In genomic region chr22:15553767-15554166, GRCh38 we compare ENCODE assay signal across 12 cellular contexts. TPM values are rescaled to one million over a fixed set of nuclear protein-coding genes. Genes with fewer than 3 reads are reported as not detected.
DNase-seq lines count a peak whose midpoint lies in the region; ATAC-seq, FAIRE-seq and TF ChIP-seq lines count a peak whose summit lies in the region.
"Not testable (repeated sequence)": the region's sequence is repeated elsewhere in the genome, so short reads cannot be mapped to it uniquely, and the experiment has no call there.
"Had no signal": no experiment of that assay in that cellular context is flagged by ENCODE, and none has a peak within 500 bp of the region (broad histone marks: within the 10 kb centered on the region; RNA-seq: fewer than 3 reads in every experiment).

No MANE protein-coding gene starts in this region.

- H2AFZ ChIP-seq in K562 (ENCODE audit: low read depth, low read length); hepatocyte: not testable (repeated sequence)

- H3K27ac ChIP-seq in RWPE2 (ENCODE audit: poor library complexity, severe bottlenecking); K562 (ENCODE audit: extremely low read depth, low read depth, low read length); gastroesophageal sphincter; hepatocyte: not testable (repeated sequence)

- TF ChIP-seq EP300 in K562 (IDR thresholded peaks at IDR 0.05; ENCODE audit: low read length); gastroesophageal sphincter (IDR thresholded peaks at IDR 0.05): not testable (repeated sequence)

- not testable (repeated sequence) for H3K36me3 ChIP-seq in RWPE2 (ENCODE audit: low read depth); K562 (ENCODE audit: control insufficient read depth, insufficient read depth, low read length); gastroesophageal sphincter; hepatocyte (replicated peaks; ENCODE audit: insufficient read depth, low read depth)

- H3K4me2 ChIP-seq in K562 (ENCODE audit: insufficient read depth, low read length); hepatocyte: not testable (repeated sequence)

- H3K27ac Mint-ChIP-seq in natural killer cell treated with Interleukin-12 subunit alpha and Interleukin-12 subunit beta and Interleukin-15 and Interleukin-18, amount 100 ng/mL, for 72 hours; stimulated activated memory B cell treated with anti-CD40 and anti-IgM and Interleukin-4, amounts not matched to agents 10 μg/mL and 1 μg/mL and 100 μg/mL, for 72 hours: not testable (repeated sequence)

- CTCF ChIA-PET in K562 (lab: Yijun Ruan, JAX; ENCODE audit: low intra/inter-chr PET ratio) = not testable (repeated sequence)

- intact Hi-C loops in K562 (cut with micrococcal nuclease) = not testable (repeated sequence)

- not testable (repeated sequence) for H3K4me1 ChIP-seq in RWPE2 (ENCODE audit: insufficient read depth, poor library complexity, severe bottlenecking); K562 (replicated peaks in 1 of 2; ENCODE audit: control insufficient read depth in 2 of 2, insufficient read depth in 2 of 2, low read length in 2 of 2); gastroesophageal sphincter; hepatocyte (ENCODE audit: insufficient read depth)

- H3K9ac ChIP-seq in K562 (ENCODE audit: insufficient read depth in 1 of 2, low read depth in 2 of 2, low read length in 2 of 2) = not testable (repeated sequence)

- not testable (repeated sequence) for FAIRE-seq in K562 (lab: Jason Lieb, UNC)

- not testable (repeated sequence) for H3K4me3 ChIP-seq in RWPE2 (ENCODE audit: severe bottlenecking); K562; gastroesophageal sphincter; hepatocyte

- in situ Hi-C loops in K562 (cut with MboI) = not testable (repeated sequence)

- H3K4me1 Mint-ChIP-seq in natural killer cell treated with Interleukin-12 subunit alpha and Interleukin-12 subunit beta and Interleukin-15 and Interleukin-18, amount 100 ng/mL, for 72 hours (ENCODE audit: low read depth in 2 of 2); stimulated activated memory B cell treated with anti-CD40 and anti-IgM and Interleukin-4, amounts not matched to agents 10 μg/mL and 1 μg/mL and 100 μg/mL, for 72 hours: not testable (repeated sequence)

- H3K27me3 Mint-ChIP-seq in natural killer cell treated with Interleukin-12 subunit alpha and Interleukin-12 subunit beta and Interleukin-15 and Interleukin-18, amount 100 ng/mL, for 72 hours; stimulated activated memory B cell treated with anti-CD40 and anti-IgM and Interleukin-4, amounts not matched to agents 10 μg/mL and 1 μg/mL and 100 μg/mL, for 72 hours: not testable (repeated sequence)

- H3K4me3 Mint-ChIP-seq in natural killer cell treated with Interleukin-12 subunit alpha and Interleukin-12 subunit beta and Interleukin-15 and Interleukin-18, amount 100 ng/mL, for 72 hours; stimulated activated memory B cell treated with anti-CD40 and anti-IgM and Interleukin-4, amounts not matched to agents 10 μg/mL and 1 μg/mL and 100 μg/mL, for 72 hours: not testable (repeated sequence)

- TF ChIP-seq CTCF in RWPE2 (IDR thresholded peaks at IDR 0.05; ENCODE audit: poor library complexity, severe bottlenecking); K562 (IDR thresholded peaks at IDR 0.05 in 2 of 3, conservative IDR thresholded peaks at IDR 0.05 in 1 of 3; ENCODE audit: insufficient read depth in 2 of 3, low read depth in 1 of 3, low read length in 3 of 3); gastroesophageal sphincter (IDR thresholded peaks at IDR 0.05); hepatocyte (IDR thresholded peaks at IDR 0.05; ENCODE audit: poor library complexity): not testable (repeated sequence)

- not testable (repeated sequence) for H3K36me3 Mint-ChIP-seq in natural killer cell treated with Interleukin-12 subunit alpha and Interleukin-12 subunit beta and Interleukin-15 and Interleukin-18, amount 100 ng/mL, for 72 hours; stimulated activated memory B cell treated with anti-CD40 and anti-IgM and Interleukin-4, amounts not matched to agents 10 μg/mL and 1 μg/mL and 100 μg/mL, for 72 hours

- BruUV-seq in K562 (replicated peaks; lab: Mats Ljungman, UMichigan) = not testable (repeated sequence)

- H3K9me3 Mint-ChIP-seq in natural killer cell treated with Interleukin-12 subunit alpha and Interleukin-12 subunit beta and Interleukin-15 and Interleukin-18, amount 100 ng/mL, for 72 hours; stimulated activated memory B cell treated with anti-CD40 and anti-IgM and Interleukin-4, amounts not matched to agents 10 μg/mL and 1 μg/mL and 100 μg/mL, for 72 hours: not testable (repeated sequence)

- ATAC-seq in RWPE2 (ENCODE audit: low read depth) = not testable (repeated sequence)
- peak; percentile 76 for ATAC-seq in K562
- peak; percentile 39 for ATAC-seq in gastroesophageal sphincter
- peak; percentile 52 to 62 for ATAC-seq in natural killer cell treated with Interleukin-12 subunit alpha and Interleukin-12 subunit beta and Interleukin-15 and Interleukin-18, amount 100 ng/mL, for 72 hours
- peak; percentile 58 for ATAC-seq in stimulated activated memory B cell treated with anti-CD40 and anti-IgM and Interleukin-4, amounts not matched to agents 10 μg/mL and 1 μg/mL and 100 μg/mL, for 72 hours

- H4K20me1 ChIP-seq in K562 (replicated peaks; ENCODE audit: control insufficient read depth, insufficient read depth, low read length); hepatocyte (ENCODE audit: insufficient read depth, poor library complexity, severe bottlenecking): not testable (repeated sequence)

- H3K9me1 ChIP-seq in K562 (ENCODE audit: control insufficient read depth, insufficient read depth, low read length) = not testable (repeated sequence)

- not testable (repeated sequence) for TF ChIP-seq POLR2A in K562 (conservative IDR thresholded peaks at IDR 0.05); gastroesophageal sphincter (IDR thresholded peaks at IDR 0.05)

- DNase-seq in RWPE2 (ENCODE audit: low spot score) (peak; percentile 41), hepatocyte (ENCODE audit: low spot score) (peak; percentile 1)
- DNase-seq in K562 (ENCODE audit: extremely low read depth in 1 of 4, low spot score in 3 of 4); natural killer cell treated with Interleukin-12 subunit alpha and Interleukin-12 subunit beta and Interleukin-15 and Interleukin-18, amount 100 ng/mL, for 72 hours (ENCODE audit: low spot score): not testable (repeated sequence)

- not testable (repeated sequence) for TF ChIP-seq RAD21 in K562 (CRISPR knock-in tag; conservative IDR thresholded peaks at IDR 0.05 in 1 of 2, IDR thresholded peaks at IDR 0.05 in 1 of 2)

- POLR2A ChIA-PET in K562 (lab: Yijun Ruan, JAX) = not testable (repeated sequence)

- 2% methylated on average over 7 of the region's 31 CpGs for WGBS in K562 (ENCODE audit: insufficient coverage, low coverage, missing lambda C conversion rate)
- WGBS in gastroesophageal sphincter (ENCODE audit: low coverage in 1 of 2), 2 donors = no CpG with 5 or more reads among the region's 31 CpGs
- 87% methylated on average over 17 of the region's 31 CpGs for WGBS in hepatocyte (ENCODE audit: low lambda C conversion rate, missing lambda C conversion rate)

- H3K79me2 ChIP-seq in K562 (ENCODE audit: control insufficient read depth, insufficient read depth, low read length); hepatocyte: not testable (repeated sequence)

- not testable (repeated sequence) for H3K9me3 ChIP-seq in RWPE2 (ENCODE audit: severe bottlenecking); K562 (replicated peaks; ENCODE audit: control insufficient read depth, insufficient read depth, low read depth, low read length); gastroesophageal sphincter; hepatocyte (ENCODE audit: low read depth)

- H3K9me2 ChIP-seq in hepatocyte (replicated peaks; ENCODE audit: insufficient read depth) = not testable (repeated sequence)

- not testable (repeated sequence) for H3K27me3 ChIP-seq in RWPE2 (ENCODE audit: insufficient read depth, poor library complexity, severe bottlenecking); K562 (ENCODE audit: control insufficient read depth in 2 of 2, insufficient read depth in 2 of 2, low read length in 2 of 2); gastroesophageal sphincter; hepatocyte

RNA-seq across cellular contexts. Expression of gene OR11H1, which starts 25.8 kb away (rescaled TPM):
- not detected in 2 replicates for total RNA-seq in K562 (2011; cell fraction: chromatin; rRNA removed; ENCODE audit: low replicate concordance)
- not detected in 2 replicates for total RNA-seq in K562 (2011; cell fraction: nucleolus; rRNA removed)
- not detected in 2 replicates for total RNA-seq in K562 (2011; cell fraction: nucleoplasm; rRNA removed)
- total RNA-seq in K562 (2014; rRNA removed) = not detected in 2 replicates
- not detected in 2 replicates for total RNA-seq in K562 (2014; rRNA removed; fragmentation: Illumina TruSeq; extraction: Trizol)
- not detected in 2 replicates for total RNA-seq in K562 (2015; rRNA removed; fragmentation: Illumina TruSeq; extraction: Trizol)
- not detected in 2 replicates for total RNA-seq in K562 (2021)
- polyA plus RNA-seq in K562 (2011; rRNA removed) = not detected in 2 replicates
- polyA plus RNA-seq in K562 (2011; cell fraction: cytosol; rRNA removed) = not detected in 2 replicates
- polyA plus RNA-seq in K562 (2011; cell fraction: nucleus; rRNA removed) = not detected in 2 replicates
- not detected in 2 replicates for polyA plus RNA-seq in K562 (2012)
- not detected in 2 replicates for polyA plus RNA-seq in K562 (2014; fragmentation: Illumina TruSeq; extraction: Trizol)
- polyA plus RNA-seq in K562 (2014; fragmentation: Nextera tagmentation; extraction: Ambion mirVana) = not detected
- polyA plus RNA-seq in K562 (2014; rRNA removed) = not detected in 2 replicates
- polyA minus RNA-seq in K562 (2011; rRNA and poly(A)+ RNA removed) = not detected in 2 replicates
- polyA minus RNA-seq in K562 (2011; cell fraction: cytosol; rRNA and poly(A)+ RNA removed) = not detected in 2 replicates
- polyA minus RNA-seq in K562 (2011; cell fraction: nucleus; rRNA and poly(A)+ RNA removed) = not detected in 2 replicates
- not detected for total RNA-seq in gastroesophageal sphincter
- not detected in 2 replicates for total RNA-seq in hepatocyte
- not detected in 2 replicates for polyA plus RNA-seq in hepatocyte
- total RNA-seq in natural killer cell treated with Interleukin-12 subunit alpha and Interleukin-12 subunit beta and Interleukin-15 and Interleukin-18, amount 100 ng/mL, for 72 hours = not detected
- total RNA-seq: Calu3, HepG2, HFFc6, HT1080, M059J had no signal
- polyA plus RNA-seq: BJ, HepG2 had no signal
